8 cellular contexts compared by ENCODE assay signal in the genomic region with DNA sequence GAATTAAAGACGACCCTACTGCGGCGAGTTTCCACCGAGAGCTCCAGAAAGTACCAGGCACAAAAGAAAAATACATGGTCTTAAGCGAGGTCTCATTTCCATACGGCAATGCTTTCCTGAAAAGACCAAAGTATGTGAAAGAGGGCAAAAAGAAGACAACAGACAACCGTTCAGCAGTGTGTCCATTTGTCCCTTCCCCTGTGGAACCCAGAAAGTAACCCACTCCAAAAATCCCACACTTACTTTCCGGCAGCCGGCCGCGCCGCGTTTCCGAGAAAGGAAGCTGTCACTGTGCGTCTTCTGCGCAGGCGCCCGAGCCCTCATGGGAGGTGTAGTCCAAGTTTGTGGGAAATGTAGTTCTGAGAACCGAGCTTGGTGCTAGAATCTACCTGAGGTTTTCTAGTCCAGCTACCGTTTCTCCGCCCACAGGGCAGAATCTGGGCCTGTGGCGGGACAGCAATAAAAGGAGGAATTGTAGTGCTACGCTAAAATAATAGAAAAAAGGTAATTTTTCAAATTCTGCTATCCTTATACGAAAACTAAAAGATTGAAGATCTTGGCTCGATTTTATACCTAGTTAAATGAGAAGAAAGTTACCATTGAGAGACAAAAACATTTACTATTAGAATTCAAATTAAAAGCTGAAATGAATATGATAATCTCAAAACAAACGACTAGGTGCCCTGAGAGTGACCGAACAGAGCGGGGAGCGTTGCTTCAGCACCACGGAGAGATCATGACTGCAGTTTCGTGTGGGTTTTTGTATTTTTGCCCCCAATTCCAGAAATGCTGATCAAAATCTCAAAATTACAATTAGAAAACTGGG. TPM values are rescaled to one million over a fixed set of nuclear protein-coding genes. Genes with fewer than 3 reads are reported as not detected.
DNase-seq lines count a peak whose midpoint lies in the region; ATAC-seq, FAIRE-seq and TF ChIP-seq lines count a peak whose summit lies in the region.

A gene with protein sequence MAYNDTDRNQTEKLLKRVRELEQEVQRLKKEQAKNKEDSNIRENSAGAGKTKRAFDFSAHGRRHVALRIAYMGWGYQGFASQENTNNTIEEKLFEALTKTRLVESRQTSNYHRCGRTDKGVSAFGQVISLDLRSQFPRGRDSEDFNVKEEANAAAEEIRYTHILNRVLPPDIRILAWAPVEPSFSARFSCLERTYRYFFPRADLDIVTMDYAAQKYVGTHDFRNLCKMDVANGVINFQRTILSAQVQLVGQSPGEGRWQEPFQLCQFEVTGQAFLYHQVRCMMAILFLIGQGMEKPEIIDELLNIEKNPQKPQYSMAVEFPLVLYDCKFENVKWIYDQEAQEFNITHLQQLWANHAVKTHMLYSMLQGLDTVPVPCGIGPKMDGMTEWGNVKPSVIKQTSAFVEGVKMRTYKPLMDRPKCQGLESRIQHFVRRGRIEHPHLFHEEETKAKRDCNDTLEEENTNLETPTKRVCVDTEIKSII (minus strand): TSS at position 280 of the 826 bp plus-strand sequence. CDS start 6,922 bp downstream, outside the sequence.

- peaks cover 5% of the 10 kb centered on the region for H3K36me3 Mint-ChIP-seq in type B pancreatic cell

- peak within 1 kb of the TSS; percentile 98 for H3K4me3 Mint-ChIP-seq in type B pancreatic cell

- peak; percentile 91 for FAIRE-seq in GM12891 (lab: Jason Lieb, UNC)

- H3K9ac ChIP-seq in adipocyte (ENCODE audit: low read length): peak within 1 kb of the TSS; percentile 97

- peaks cover 5% of the 10 kb centered on the region for H3K9me3 ChIP-seq in adipocyte (ENCODE audit: control insufficient read depth, low read length)

- TF ChIP-seq POLR2A in GM12891 (IDR thresholded peaks at IDR 0.05; ENCODE audit: low read depth, low read length): peak; percentile 77

- H3K27me3 Mint-ChIP-seq in type B pancreatic cell: peaks cover 28% of the 10 kb centered on the region

- H3K9me3 Mint-ChIP-seq in type B pancreatic cell: no peaks in the 10 kb centered on the region

- peak within 1 kb of the TSS; percentile 97 for H3K4me3 ChIP-seq in adipocyte (ENCODE audit: low read length)

- H3K4me1 ChIP-seq in adipocyte (ENCODE audit: control insufficient read depth, insufficient read depth, low read length): peaks cover 13% of the 10 kb centered on the region

- intact Hi-C loops in cardiac septum (cut with DNase I): loop anchor here (2.0 kb wide), 1 partner anchor 16 kb away; a partner anchor contains a TSS

- peak; percentile 99 for ATAC-seq in HG02798 (IDR thresholded peaks at IDR 0.05; ENCODE audit: poor library complexity, unreplicated experiment)

- TF ChIP-seq CTCF in type B pancreatic cell (conservative IDR thresholded peaks at IDR 0.05): no peak

- H3K27me3 ChIP-seq in adipocyte (replicated peaks; ENCODE audit: control insufficient read depth, insufficient read depth, low read length): peaks cover 17% of the 10 kb centered on the region

- peaks cover 20% of the 10 kb centered on the region for H3K4me1 Mint-ChIP-seq in type B pancreatic cell (ENCODE audit: unreplicated experiment)

- H3K27ac Mint-ChIP-seq in type B pancreatic cell: peak within 1 kb of the TSS; percentile 87

- DNase-seq in GM12891 (ENCODE audit: insufficient read length, low spot score) (peak; percentile 79), NCI-H1436 (lab: John Stamatoyannopoulos, UW) (peak; percentile 84), T follicular helper cell (ENCODE audit: low read depth) (peak; percentile 78), adipocyte (ENCODE audit: low read depth) (peak; percentile 93), cardiac septum (ENCODE audit: low spot score) (peak; percentile 94), pons (ENCODE audit: low spot score) (peak; percentile 89), type B pancreatic cell (ENCODE audit: extremely low spot score, unreplicated experiment) (peak; percentile 85)

- H3K36me3 ChIP-seq in adipocyte (ENCODE audit: control insufficient read depth, insufficient read depth, low read length, severe bottlenecking): peaks cover 14% of the 10 kb centered on the region

TF ChIP-seq in GM12891, 5 proteins besides CTCF, POLR2A, EP300 and RAD21:
- TF ChIP-seq POU2F2 (IDR thresholded peaks at IDR 0.05; ENCODE audit: low read depth, low read length) (0 out of 2 replicates have a peak, but pooled peaks have one; percentile 9), PAX5 (IDR thresholded peaks at IDR 0.05; ENCODE audit: insufficient read depth, low read length, severe bottlenecking) (no peak), POLR2AphosphoS5 (IDR thresholded peaks at IDR 0.05; ENCODE audit: low read depth, low read length) (peak; percentile 74)
TF ChIP-seq in GM12891: peak in this region for 2.

RNA-seq across cellular contexts. Expression of the gene that starts here (rescaled TPM):
- polyA plus RNA-seq in GM12891 (2012; ENCODE audit: low read depth, missing spikeins): 11.7 TPM
- total RNA-seq in cardiac septum: 7.1 TPM
- total RNA-seq in type B pancreatic cell (ENCODE audit: low replicate concordance): 11.9 and 13.5 TPM in 2 replicates

Comparison
In these comparisons a context has a peak if more than half of its experiments do, and no peak if none do; other contexts are left out.
1. Peak in every context shown above with its lines: DNase-seq, ATAC-seq and H3K4me3 ChIP-seq.